Comparison of ENCODE assay signal across 18 cellular contexts in the genomic region with DNA sequence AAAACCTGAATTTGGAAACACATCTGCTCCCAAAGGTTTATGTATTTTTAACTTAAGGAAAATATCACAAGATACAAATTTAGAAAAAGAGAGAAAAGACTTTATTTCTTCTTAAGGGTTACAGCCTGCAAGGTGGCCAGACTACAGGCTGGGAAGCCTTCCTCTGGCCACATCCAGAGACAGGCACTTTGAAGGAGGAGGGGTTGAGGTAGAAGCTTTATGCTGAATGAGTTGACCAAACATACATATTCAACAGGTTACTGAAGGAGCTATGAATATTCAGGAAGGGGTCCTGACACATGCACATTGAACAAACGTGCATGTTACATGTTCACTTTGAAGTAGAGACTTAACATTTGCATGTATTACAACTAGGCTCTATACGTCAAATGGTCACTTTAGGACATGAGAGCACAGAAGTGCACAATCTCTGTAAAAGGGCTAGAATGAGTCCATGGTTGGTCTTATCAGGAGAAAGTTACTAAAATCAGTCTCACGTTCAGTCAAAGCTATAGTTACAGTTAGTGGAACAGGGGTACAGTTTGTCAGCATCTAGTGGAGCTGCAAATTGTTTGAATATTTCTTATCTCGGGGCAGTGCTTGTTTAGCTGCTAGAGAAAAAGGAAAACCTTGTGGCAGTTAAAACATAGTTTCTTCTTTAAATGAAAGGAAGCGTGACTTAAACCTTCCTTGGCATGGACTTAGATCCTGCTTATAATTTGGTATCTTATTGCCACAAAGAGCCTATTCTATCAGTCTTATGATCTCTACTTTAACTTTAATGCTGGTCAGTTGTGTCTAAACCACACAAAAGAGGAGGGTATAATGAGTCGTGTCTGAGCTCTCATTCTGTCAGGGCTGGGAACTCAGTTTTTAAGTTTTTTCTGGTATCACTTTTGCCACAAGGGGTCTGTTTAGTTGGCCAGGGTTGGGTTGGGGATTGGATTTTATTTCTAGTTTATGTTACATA. TPM values are rescaled to one million over a fixed set of nuclear protein-coding genes. Genes with fewer than 3 reads are reported as not detected.
DNase-seq lines count a peak whose midpoint lies in the region; ATAC-seq and TF ChIP-seq lines count a peak whose summit lies in the region.
"Had no signal": no experiment of that assay in that cellular context is flagged by ENCODE, and none has a peak within 500 bp of the region (broad histone marks: within the 10 kb centered on the region; RNA-seq: fewer than 3 reads in every experiment).

No MANE protein-coding gene starts in this region.

- H3K9ac ChIP-seq in SK-N-SH (no peak overlapping the region), smooth muscle cell (ENCODE audit: low read depth) (no peak overlapping the region)
- H3K9ac ChIP-seq: BLaER1 treated with 17β-estradiol and CSF1 and Interleukin-3, amounts not matched to agents 10 nM and 100 nM had no signal

- no peaks in the 10 kb centered on the region for H3K9me2 ChIP-seq in SK-N-SH

- H3K4me3 ChIP-seq in SK-N-SH (ENCODE audit: low read depth in 2 of 2, low read length in 1 of 2), result no peak overlapping the region
- H3K4me3 ChIP-seq in smooth muscle cell, result no peak overlapping the region
- H3K4me3 ChIP-seq: BLaER1 treated with 17β-estradiol and CSF1 and Interleukin-3, amounts not matched to agents 10 nM and 100 nM had no signal

- H4K20me1 ChIP-seq in SK-N-SH (ENCODE audit: insufficient read depth) (no peaks in the 10 kb centered on the region), smooth muscle cell (ENCODE audit: low read depth) (no peaks in the 10 kb centered on the region)
- H4K20me1 ChIP-seq: BLaER1 treated with 17β-estradiol and CSF1 and Interleukin-3, amounts not matched to agents 10 nM and 100 nM had no signal

- H3K36me3 ChIP-seq in SK-N-SH (replicated peaks in 1 of 2; ENCODE audit: control insufficient read depth in 1 of 2, insufficient read depth in 2 of 2, low read length in 1 of 2) (no peaks in the 10 kb centered on the region), smooth muscle cell (ENCODE audit: low read depth) (no peaks in the 10 kb centered on the region)
- H3K36me3 ChIP-seq: BLaER1 treated with 17β-estradiol and CSF1 and Interleukin-3, amounts not matched to agents 10 nM and 100 nM had no signal

- CTCF ChIA-PET in SK-N-SH (lab: Yijun Ruan, JAX), result no interaction called here

- 48% methylated on average over 6 of the region's 6 CpGs for WGBS in SK-N-SH (ENCODE audit: low lambda C conversion rate)
- WGBS in smooth muscle cell (ENCODE audit: low lambda C conversion rate), result 58% methylated on average over 6 of the region's 6 CpGs

- H3K27ac ChIP-seq in SK-N-SH (ENCODE audit: low read depth in 2 of 2, low read length in 1 of 2) (no peak overlapping the region), smooth muscle cell (ENCODE audit: low read depth) (no peak overlapping the region)
- H3K27ac ChIP-seq: BLaER1 treated with 17β-estradiol and CSF1 and Interleukin-3, amounts not matched to agents 10 nM and 100 nM; dorsolateral prefrontal cortex had no signal

- H3K9me3 ChIP-seq in SK-N-SH (no peaks in the 10 kb centered on the region), smooth muscle cell (replicated peaks; ENCODE audit: low read depth) (no peaks in the 10 kb centered on the region)

- DNase-seq in SK-N-SH (no peak), OCI-M1 (lab: John Stamatoyannopoulos, UW) (peak; percentile 91), smooth muscle cell (lab: John Stamatoyannopoulos, UW; ENCODE audit: unreplicated experiment) (no peak), NCI-H510A (lab: John Stamatoyannopoulos, UW) (no peak), NCI-H524 (lab: John Stamatoyannopoulos, UW) (no peak)
- DNase-seq: 8988T; activated CD4-positive, alpha-beta T cell treated with anti-CD3 and anti-CD28 coated beads for 1 hour; activated naive CD8-positive, alpha-beta T cell treated with anti-CD3 and anti-CD28 coated beads, Interleukin-2, amount 50 U/mL, for 24 hours; dorsolateral prefrontal cortex; NCI-H1694; NCI-H226; posterior cingulate gyrus; stimulated activated CD4-positive, alpha-beta T cell treated with anti-CD3 and anti-CD28 coated beads, Interleukin-2, amount 100 ng/mL, for 48 hours had no signal

- no peak for ATAC-seq in SK-N-SH treated with all-trans-retinoic acid at 6 μM for 48 hours
- no peak for ATAC-seq in GM19463 (IDR thresholded peaks at IDR 0.05; ENCODE audit: unreplicated experiment)
- ATAC-seq: activated naive CD8-positive, alpha-beta T cell treated with anti-CD3 and anti-CD28 coated beads, Interleukin-2, amount 50 U/mL, for 24 hours had no signal

- POLR2A ChIA-PET in SK-N-SH (lab: Yijun Ruan, JAX), result no interaction called here

- H3K79me2 ChIP-seq in SK-N-SH (ENCODE audit: insufficient read depth) (peaks cover 9% of the 10 kb centered on the region), smooth muscle cell (ENCODE audit: low read depth) (no peaks in the 10 kb centered on the region)

- no peak for TF ChIP-seq RAD21 in SK-N-SH (IDR thresholded peaks at IDR 0.05; ENCODE audit: low read length)

- H3K4me2 ChIP-seq in SK-N-SH, result no peak overlapping the region
- H3K4me2 ChIP-seq in smooth muscle cell, result no peak overlapping the region
- H3K4me2 ChIP-seq: BLaER1 treated with 17β-estradiol and CSF1 and Interleukin-3, amounts not matched to agents 10 nM and 100 nM had no signal

- peaks cover 25% of the 10 kb centered on the region for H3K4me1 Mint-ChIP-seq in brain

- H3K36me3 Mint-ChIP-seq in brain, result no peaks in the 10 kb centered on the region

- H3K27me3 ChIP-seq in SK-N-SH (ENCODE audit: insufficient read depth) (no peaks in the 10 kb centered on the region; the same call in 1 of the 2 replicates), smooth muscle cell (ENCODE audit: low read depth) (peaks cover 26% of the 10 kb centered on the region)

- H3K4me1 ChIP-seq in SK-N-SH (ENCODE audit: control insufficient read depth in 1 of 2, insufficient read depth in 2 of 2, low read depth in 1 of 2, low read length in 1 of 2), result peaks cover 0 to 11% of the 10 kb centered on the region in 2 experiments; a peak in 2 of 4 replicates
- H3K4me1 ChIP-seq in smooth muscle cell (ENCODE audit: low read depth), result peaks cover 9% of the 10 kb centered on the region

- 0 out of 2 replicates have a peak, but pooled peaks have one; percentile 7 for TF ChIP-seq CTCF in SK-N-SH (IDR thresholded peaks at IDR 0.05)
- no peak for TF ChIP-seq CTCF in brain (conservative IDR thresholded peaks at IDR 0.05)
- no peak for TF ChIP-seq CTCF in smooth muscle cell (IDR thresholded peaks at IDR 0.05; ENCODE audit: borderline replicate concordance, insufficient read depth, poor library complexity, severe bottlenecking)

- H3F3A ChIP-seq in SK-N-SH (replicated peaks; ENCODE audit: insufficient read depth) (no peaks in the 10 kb centered on the region), smooth muscle cell (ENCODE audit: low read depth) (no peaks in the 10 kb centered on the region)

- H2AFZ ChIP-seq in SK-N-SH (ENCODE audit: low read depth) (peak overlapping the region; percentile 75; the same call in 1 of the 2 replicates), smooth muscle cell (ENCODE audit: low read depth) (peak overlapping the region; percentile 34)

- H3K4me3 Mint-ChIP-seq in brain, result peak overlapping the region in 3 of 5 experiments; percentile 26 to 88 (median 38)

- TF ChIP-seq EP300 in SK-N-SH (IDR thresholded peaks at IDR 0.05; ENCODE audit: borderline replicate concordance in 1 of 2, low read depth in 1 of 2, low read length in 1 of 2), result no peak

- H3K9me3 Mint-ChIP-seq in brain, result peaks cover 0 to 6% (median 0%) of the 10 kb centered on the region in 5 experiments
- H3K9me3 Mint-ChIP-seq: activated naive CD8-positive, alpha-beta T cell treated with anti-CD3 and anti-CD28 coated beads, Interleukin-2, amount 50 U/mL, for 24 hours; T-helper 2 cell treated with Interferon-gamma antibody and Interleukin-4, amounts not matched to agents 5 μg/mL and 100 μg/mL, for 36 hours had no signal

- H3K27ac Mint-ChIP-seq in brain, result no peak overlapping the region
- H3K27ac Mint-ChIP-seq: activated naive CD8-positive, alpha-beta T cell treated with anti-CD3 and anti-CD28 coated beads, Interleukin-2, amount 50 U/mL, for 24 hours; T-helper 2 cell treated with Interferon-gamma antibody and Interleukin-4, amounts not matched to agents 5 μg/mL and 100 μg/mL, for 36 hours had no signal

- peaks cover 73% of the 10 kb centered on the region for H3K27me3 Mint-ChIP-seq in brain

TF ChIP-seq in SK-N-SH, 30 proteins besides CTCF, POLR2A, EP300 and RAD21 (continues in another document):
- TF ChIP-seq ELF1 (IDR thresholded peaks at IDR 0.05), result no peak

TF ChIP-seq in SK-N-SH treated with all-trans-retinoic acid at 6 μM for 48 hours, 23 proteins besides CTCF, POLR2A, EP300 and RAD21 (continues in another document):
- TF ChIP-seq ZC3H10 (CRISPR knock-in tag; IDR thresholded peaks at IDR 0.05) (no peak), ESRRG (CRISPR knock-in tag; IDR thresholded peaks at IDR 0.05) (no peak)

RNA-seq across cellular contexts. Expression of a gene that starts 4.6 kb away (rescaled TPM):
- 13.7 and 23.2 TPM in 2 replicates for polyA plus RNA-seq in SK-N-SH (2012; rRNA removed)
- 13.4 and 14.3 TPM in 2 replicates for polyA plus RNA-seq in SK-N-SH (2012; cell fraction: cytosol; rRNA removed)
- 29.1 and 43.7 TPM in 2 replicates for polyA plus RNA-seq in SK-N-SH (2012; cell fraction: nucleus; rRNA removed)
- 23.9 TPM for polyA plus RNA-seq in brain (ENCODE audit: insufficient read depth, low read depth, low replicate concordance)
- total RNA-seq in smooth muscle cell, result 18.3 and 18.4 TPM in 2 replicates
- 7.3 and 12.4 TPM in 2 replicates for polyA plus RNA-seq in smooth muscle cell

RNA-seq across cellular contexts. Expression of a gene that starts 31.6 kb away (rescaled TPM):
- polyA plus RNA-seq in SK-N-SH (2012; rRNA removed) (2.9 and 3.5 TPM in 2 replicates), brain (ENCODE audit: insufficient read depth, low read depth, low replicate concordance) (5.3 TPM), smooth muscle cell (5.2 TPM in 2 replicates)
- polyA plus RNA-seq in SK-N-SH (2012; cell fraction: cytosol; rRNA removed), result 2.5 and 3.3 TPM in 2 replicates
- 3.9 and 5.5 TPM in 2 replicates for polyA plus RNA-seq in SK-N-SH (2012; cell fraction: nucleus; rRNA removed)
- total RNA-seq in smooth muscle cell, result 4.5 and 5.1 TPM in 2 replicates

RNA-seq across cellular contexts. Expression of a gene that starts 38.6 kb away (rescaled TPM):
- polyA plus RNA-seq in SK-N-SH (2012; rRNA removed) (not detected in 2 replicates), brain (ENCODE audit: insufficient read depth, low read depth, low replicate concordance) (1.1 TPM), smooth muscle cell (0.18 and 0.28 TPM in 2 replicates)
- not detected in 2 replicates for polyA plus RNA-seq in SK-N-SH (2012; cell fraction: cytosol; rRNA removed)
- not detected in 2 replicates for polyA plus RNA-seq in SK-N-SH (2012; cell fraction: nucleus; rRNA removed)
- not detected in 2 replicates for total RNA-seq in smooth muscle cell

RNA-seq across cellular contexts. Expression of a gene that starts 46.5 kb away (rescaled TPM):
- polyA plus RNA-seq in SK-N-SH (2012; rRNA removed), result 11.0 and 14.0 TPM in 2 replicates
- polyA plus RNA-seq in SK-N-SH (2012; cell fraction: cytosol; rRNA removed), result 9.2 and 9.6 TPM in 2 replicates
- polyA plus RNA-seq in SK-N-SH (2012; cell fraction: nucleus; rRNA removed), result 39.3 and 45.6 TPM in 2 replicates
- 10.5 TPM for polyA plus RNA-seq in brain (ENCODE audit: insufficient read depth, low read depth, low replicate concordance)
- 16.1 and 22.4 TPM in 2 replicates for total RNA-seq in smooth muscle cell
- 7.0 and 10.7 TPM in 2 replicates for polyA plus RNA-seq in smooth muscle cell
